In genomic region chr1:86455078-86455477, GRCh38 we compare ENCODE assay signal across 31 cellular contexts. TPM values are rescaled to one million over a fixed set of nuclear protein-coding genes. Genes with fewer than 3 reads are reported as not detected.
"Had no signal": no experiment of that assay in that cellular context is flagged by ENCODE, and none has a peak within 500 bp of the region (broad histone marks: within the 10 kb centered on the region; RNA-seq: fewer than 3 reads in every experiment).

No MANE protein-coding gene starts in this region.

- H3K4me1 ChIP-seq: ascending aorta, colonic mucosa had no signal

- H3K36me3 ChIP-seq: ascending aorta, cardiac muscle cell, colonic mucosa had no signal

- ATAC-seq: activated CD4-positive, alpha-beta T cell treated with anti-CD3 and anti-CD28 coated beads for 36 hours; activated CD4-positive, CD25-positive, alpha-beta regulatory T cell treated with anti-CD3 and anti-CD28 coated beads, Interleukin-2, amount 50 U/mL, for 24 hours; activated CD8-positive, alpha-beta T cell treated with anti-CD3 and anti-CD28 coated beads, Interleukin-2, amount 10 ng/mL, durations not matched to agents 7 days and 5 days; T-cell; T-helper 17 cell; WTC11 had no signal

- DNase-seq: activated CD4-positive, alpha-beta T cell treated with anti-CD3 and anti-CD28 coated beads for 36 hours; activated CD4-positive, alpha-beta T cell treated with anti-CD3 and anti-CD28 coated beads, Interleukin-2, amount 10 ng/mL, durations not matched to agents 7 days and 5 days; activated CD4-positive, alpha-beta T cell treated with anti-CD3 and anti-CD28 coated beads, Interleukin-2, amount 50 U/mL, for 48 hours; activated CD8-positive, alpha-beta T cell treated with anti-CD3 and anti-CD28 coated beads, Interleukin-2, amount 10 ng/mL, durations not matched to agents 7 days and 5 days; activated gamma-delta T cell; activated naive CD4-positive, alpha-beta T cell treated with Interleukin-2 at 50 U/mL for 16 hours; activated naive CD8-positive, alpha-beta T cell treated with anti-CD3 and anti-CD28 coated beads, Interleukin-2, amount 10 ng/mL, durations not matched to agents 7 days and 5 days; activated T-cell treated with anti-CD3 and anti-CD28 coated beads, Interleukin-2, amount 50 U/mL, for 24 hours; amygdala; colonic mucosa; KG1; MM.1S; NCI-H1092; NCI-H1436 treated with DMSO at 0.1 percent for 48 hours; NCI-H1694 treated with DMSO at 0.1 percent for 48 hours; NCI-H2029; NCI-H345; NCI-H524 treated with DMSO at 0.1 percent for 48 hours; Right ventricle myocardium superior; T-cell; T-helper 17 cell; T-helper 9 cell had no signal

- H3K27ac ChIP-seq: ascending aorta, cardiac muscle cell, colonic mucosa had no signal

- H3K4me3 ChIP-seq: ascending aorta, cardiac muscle cell, colonic mucosa had no signal

- H3K27me3 ChIP-seq: ascending aorta, cardiac muscle cell, colonic mucosa had no signal

- H3K9me3 ChIP-seq: ascending aorta, colonic mucosa had no signal

RNA-seq across cellular contexts. Expression of gene CLCA1, which starts 13.6 kb away (rescaled TPM):
- total RNA-seq: activated CD4-positive, alpha-beta T cell treated with anti-CD3 and anti-CD28 coated beads for 36 hours; activated CD4-positive, alpha-beta T cell treated with anti-CD3 and anti-CD28 coated beads, Interleukin-2, amount 10 ng/mL, durations not matched to agents 7 days and 5 days; activated CD8-positive, alpha-beta T cell treated with anti-CD3 and anti-CD28 coated beads, Interleukin-2, amount 10 ng/mL, durations not matched to agents 7 days and 5 days; activated naive CD8-positive, alpha-beta T cell treated with anti-CD3 and anti-CD28 coated beads, Interleukin-2, amount 10 ng/mL, durations not matched to agents 7 days and 5 days; activated T-helper 2 cell treated with anti-CD3 and anti-CD28 coated beads, Interferon-gamma antibody, Interleukin-2, Interleukin-4, amounts not matched to agents 10 μg/mL and 5 μg/mL and 100 μg/mL, durations not matched to agents 14 hours and 24 hours and 36 hours; ascending aorta; cardiac muscle cell; chondrocyte; LHCN-M2; NCI-H460; OCI-LY7; Right ventricle myocardium superior; T-helper 17 cell had no signal
- polyA plus RNA-seq: cardiac muscle cell had no signal

RNA-seq across cellular contexts. Expression of gene CLCA2, which starts 31.1 kb away (rescaled TPM):
- total RNA-seq: activated CD4-positive, alpha-beta T cell treated with anti-CD3 and anti-CD28 coated beads for 36 hours; activated CD4-positive, alpha-beta T cell treated with anti-CD3 and anti-CD28 coated beads, Interleukin-2, amount 10 ng/mL, durations not matched to agents 7 days and 5 days; activated CD8-positive, alpha-beta T cell treated with anti-CD3 and anti-CD28 coated beads, Interleukin-2, amount 10 ng/mL, durations not matched to agents 7 days and 5 days; activated naive CD8-positive, alpha-beta T cell treated with anti-CD3 and anti-CD28 coated beads, Interleukin-2, amount 10 ng/mL, durations not matched to agents 7 days and 5 days; activated T-helper 2 cell treated with anti-CD3 and anti-CD28 coated beads, Interferon-gamma antibody, Interleukin-2, Interleukin-4, amounts not matched to agents 10 μg/mL and 5 μg/mL and 100 μg/mL, durations not matched to agents 14 hours and 24 hours and 36 hours; ascending aorta; cardiac muscle cell; chondrocyte; NCI-H460; OCI-LY7; Right ventricle myocardium superior; T-cell; T-helper 17 cell had no signal
- polyA plus RNA-seq: cardiac muscle cell had no signal
